8 cellular contexts compared by ENCODE assay signal in the genomic region with DNA sequence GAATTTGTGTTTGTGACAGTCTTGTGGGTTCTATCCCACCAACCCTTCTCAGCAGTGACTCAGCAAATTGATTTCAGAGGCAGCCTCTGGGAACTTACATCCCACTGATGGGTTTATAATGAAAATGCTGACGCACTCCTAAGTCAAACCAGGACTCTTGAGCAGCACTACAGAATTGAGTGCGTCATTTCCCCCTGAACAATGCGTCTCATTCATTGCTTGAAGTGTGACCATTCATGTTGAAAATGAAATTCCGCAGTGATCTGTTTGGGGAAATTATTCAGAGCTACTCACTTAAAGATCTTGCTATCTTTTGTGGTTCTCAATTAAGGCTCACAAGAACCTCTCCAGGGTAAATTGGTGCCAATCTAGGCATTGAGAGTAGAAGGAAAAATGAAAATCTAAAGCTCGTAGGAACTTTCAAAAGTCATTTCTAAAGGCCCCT.
DNase-seq lines count a peak whose midpoint lies in the region; ATAC-seq lines count a peak whose summit lies in the region.

No MANE protein-coding gene starts in this region.

- peaks cover 7% of the 10 kb centered on the region for H3K27me3 Mint-ChIP-seq in T-helper 2 cell treated with Interferon-gamma antibody and Interleukin-4, amounts not matched to agents 5 μg/mL and 100 μg/mL, for 36 hours (ENCODE audit: low read depth)

- no peaks in the 10 kb centered on the region for H3K4me1 Mint-ChIP-seq in T-helper 2 cell treated with Interferon-gamma antibody and Interleukin-4, amounts not matched to agents 5 μg/mL and 100 μg/mL, for 36 hours (ENCODE audit: low read depth)

- ATAC-seq in HG02981 (IDR thresholded peaks at IDR 0.05; ENCODE audit: unreplicated experiment): peak; percentile 97

- H3K9me3 Mint-ChIP-seq in T-helper 2 cell treated with Interferon-gamma antibody and Interleukin-4, amounts not matched to agents 5 μg/mL and 100 μg/mL, for 36 hours: no peaks in the 10 kb centered on the region

- H3K36me3 Mint-ChIP-seq in T-helper 2 cell treated with Interferon-gamma antibody and Interleukin-4, amounts not matched to agents 5 μg/mL and 100 μg/mL, for 36 hours (ENCODE audit: low read depth): no peaks in the 10 kb centered on the region

- H3K27ac Mint-ChIP-seq in T-helper 2 cell treated with Interferon-gamma antibody and Interleukin-4, amounts not matched to agents 5 μg/mL and 100 μg/mL, for 36 hours: no peak overlapping the region

- DNase-seq in stimulated activated CD4-positive, alpha-beta T cell treated with anti-CD3 and anti-CD28 coated beads, Interleukin-1b, Interleukin-23, amount 100 ng/mL, for 48 hours: peak; percentile 31
- no peak for DNase-seq in stimulated activated CD4-positive, alpha-beta T cell treated with anti-CD3 and anti-CD28 coated beads, Interleukin-4, amount 100 ng/mL, for 1 hour
- DNase-seq in T-helper 2 cell treated with Interferon-gamma antibody and Interleukin-4, amounts not matched to agents 5 μg/mL and 100 μg/mL, for 36 hours (ENCODE audit: low spot score): peak; percentile 22
- no peak for DNase-seq in NOMO-1 (lab: John Stamatoyannopoulos, UW; ENCODE audit: unreplicated experiment in 2 of 2)
- DNase-seq in ecto neural progenitor cell (ENCODE audit: low spot score): no peak
- DNase-seq in 8988T: no peak
- no peak for DNase-seq in activated CD4-positive, alpha-beta T cell treated with anti-CD3 and anti-CD28 coated beads, Interleukin-2, amount 50 U/mL, for 1 hour

- no peak overlapping the region for H3K4me3 Mint-ChIP-seq in T-helper 2 cell treated with Interferon-gamma antibody and Interleukin-4, amounts not matched to agents 5 μg/mL and 100 μg/mL, for 36 hours

Comparison
In these comparisons a context has a peak if more than half of its experiments do, and no peak if none do; other contexts are left out.
1. DNase-seq: peak in stimulated activated CD4-positive, alpha-beta T cell treated with anti-CD3 and anti-CD28 coated beads, Interleukin-1b, Interleukin-23, amount 100 ng/mL, for 48 hours (single experiment) and T-helper 2 cell treated with Interferon-gamma antibody and Interleukin-4, amounts not matched to agents 5 μg/mL and 100 μg/mL, for 36 hours (single experiment); none in stimulated activated CD4-positive, alpha-beta T cell treated with anti-CD3 and anti-CD28 coated beads, Interleukin-4, amount 100 ng/mL, for 1 hour (single experiment), NOMO-1 (0 of 2), ecto neural progenitor cell (single experiment), 8988T (single experiment) and activated CD4-positive, alpha-beta T cell treated with anti-CD3 and anti-CD28 coated beads, Interleukin-2, amount 50 U/mL, for 1 hour (single experiment).